ENCODE assay signal across 1 cellular context in genomic region chr12:120759591-120760348, GRCh38.
TF ChIP-seq lines count a peak whose summit lies in the region.

No MANE protein-coding gene starts in this region.

TF ChIP-seq in K562, 482 proteins besides CTCF, POLR2A, EP300 and RAD21 (continued from another document):
- TF ChIP-seq ZNF124 (CRISPR knock-in tag; IDR thresholded peaks at IDR 0.05) (no peak), NCOR1 (IDR thresholded peaks at IDR 0.05) (no peak), NR2C2 (CRISPR knock-in tag; IDR thresholded peaks at IDR 0.05) (no peak), NR2C2 (tag; IDR thresholded peaks at IDR 0.05) (no peak)
